ENCODE assay signal across 13 cellular contexts in genomic region chr16:86222541-86222940, GRCh38.
DNase-seq lines count a peak whose midpoint lies in the region; ATAC-seq and TF ChIP-seq lines count a peak whose summit lies in the region.
"Had no signal": no experiment of that assay in that cellular context is flagged by ENCODE, and none has a peak within 500 bp of the region (broad histone marks: within the 10 kb centered on the region; RNA-seq: fewer than 3 reads in every experiment).

No MANE protein-coding gene starts in this region.

- in situ Hi-C loops in GM23248 (cut with MboI) = no loop called here

- H3K4me2 ChIP-seq in GM23248 (ENCODE audit: unreplicated experiment) = peak overlapping the region; percentile 96

- H4K20me1 ChIP-seq in GM23248 (ENCODE audit: insufficient read depth) = no peaks in the 10 kb centered on the region

- no peak for TF ChIP-seq POLR2A in spleen (IDR thresholded peaks at IDR 0.05)

- intact Hi-C loops in spleen (cut with DNase I; ENCODE audit: low total_unique reads) = no loop called here

- no peak for TF ChIP-seq CTCF in spleen (IDR thresholded peaks at IDR 0.05 in 8 of 11, conservative IDR thresholded peaks at IDR 0.05 in 3 of 11)

- DNase-seq in GM23248 = peak; percentile 61
- DNase-seq in amniotic stem cell (lab: John Stamatoyannopoulos, UW) = peak; percentile 25
- DNase-seq in fibroblast of the conjunctiva (ENCODE audit: low read depth) = peak; percentile 32
- DNase-seq in spleen = peak; percentile 15
- DNase-seq in activated CD4-positive, alpha-beta T cell treated with anti-CD3 and anti-CD28 coated beads for 1 hour = no peak
- DNase-seq: activated naive CD4-positive, alpha-beta T cell treated with anti-CD3 and anti-CD28 coated beads, Interleukin-2, amount 50 U/mL, for 16 hours; left ventricle myocardium inferior; NCI-H146; NCI-H524 treated with DMSO at 0.1 percent for 48 hours had no signal

- H3K4me1 ChIP-seq in GM23248 (ENCODE audit: insufficient read depth) (peaks cover 17% of the 10 kb centered on the region), spleen (no peaks in the 10 kb centered on the region)

- H3K27ac ChIP-seq in GM23248 (peak overlapping the region; percentile 47), spleen (no peak overlapping the region)
- H3K27ac ChIP-seq: left ventricle myocardium inferior, skin epidermis had no signal

- H3K36me3 ChIP-seq in GM23248 (ENCODE audit: low read depth) (no peaks in the 10 kb centered on the region), spleen (no peaks in the 10 kb centered on the region)
- H3K36me3 ChIP-seq: left ventricle myocardium inferior had no signal

- 23 to 27% methylated on average over 13 of the region's 13 CpGs for WGBS in GM23248 (ENCODE audit: low coverage in 1 of 2, low lambda C conversion rate in 2 of 2, missing lambda C conversion rate in 2 of 2), 2 experiments
- WGBS in spleen, 5 donors = 50 to 55% (median 54%) methylated on average over 13 of the region's 13 CpGs

- no peaks in the 10 kb centered on the region for H3K79me2 ChIP-seq in GM23248 (ENCODE audit: insufficient read depth)

- no peaks in the 10 kb centered on the region for H3K9me3 ChIP-seq in GM23248 (ENCODE audit: low read depth)
- no peaks in the 10 kb centered on the region for H3K9me3 ChIP-seq in spleen
- H3K9me3 ChIP-seq: left ventricle myocardium inferior had no signal

- peak overlapping the region; percentile 65 for H3K9ac ChIP-seq in GM23248

- no peak for ATAC-seq in GM19023 (IDR thresholded peaks at IDR 0.05; ENCODE audit: unreplicated experiment)
- no peak for ATAC-seq in GM21786 (IDR thresholded peaks at IDR 0.05; ENCODE audit: unreplicated experiment)
- ATAC-seq: K562 had no signal

- no peaks in the 10 kb centered on the region for H3K9me2 ChIP-seq in GM23248 (ENCODE audit: insufficient read depth)

- peaks cover 39% of the 10 kb centered on the region for H3K27me3 ChIP-seq in GM23248 (replicated peaks; ENCODE audit: insufficient read depth)
- peaks cover 0 to 56% (median 3%) of the 10 kb centered on the region in 7 donors for H3K27me3 ChIP-seq in spleen (replicated peaks in 1 of 7)

- H3F3A ChIP-seq in GM23248 (ENCODE audit: insufficient read depth) = peaks cover 25% of the 10 kb centered on the region

- H3K4me3 ChIP-seq in GM23248 (peak overlapping the region; percentile 62), spleen (no peak overlapping the region)
- H3K4me3 ChIP-seq: K562, left ventricle myocardium inferior, skin epidermis had no signal

- H2AFZ ChIP-seq in GM23248 = peak overlapping the region; percentile 82
